ENCODE assay signal across 13 cellular contexts in genomic region chr2:57376985-57377384, GRCh38.
DNase-seq lines count a peak whose midpoint lies in the region; ATAC-seq and TF ChIP-seq lines count a peak whose summit lies in the region.
"Had no signal": no experiment of that assay in that cellular context is flagged by ENCODE, and none has a peak within 500 bp of the region (broad histone marks: within the 10 kb centered on the region; RNA-seq: fewer than 3 reads in every experiment).

No MANE protein-coding gene starts in this region.

- peak; percentile 77 for TF ChIP-seq CTCF in endodermal cell (conservative IDR thresholded peaks at IDR 0.05)

- no peak for ATAC-seq in HG02763 (IDR thresholded peaks at IDR 0.05; ENCODE audit: unreplicated experiment)
- ATAC-seq: activated T-helper 17 cell treated with anti-CD3 and anti-CD28 coated beads, Interleukin-2, amount 50 U/mL, for 72 hours had no signal

- peaks cover 2% of the 10 kb centered on the region for H3K4me1 Mint-ChIP-seq in endodermal cell
- H3K4me1 Mint-ChIP-seq: activated T-helper 17 cell treated with anti-CD3 and anti-CD28 coated beads, Interleukin-2, amount 50 U/mL, for 72 hours; CD4-positive, CD25-positive, alpha-beta regulatory T cell had no signal

- no peaks in the 10 kb centered on the region for H3K4me1 ChIP-seq in endodermal cell (ENCODE audit: control insufficient read depth, insufficient read depth, low read length)

- DNase-seq in NOMO-1 treated with DMSO at 0.1 percent for 48 hours (lab: John Stamatoyannopoulos, UW; ENCODE audit: unreplicated experiment) = peak; percentile 39
- DNase-seq in NOMO-1 treated with dmso at 0.1 percent for 144 hours (lab: John Stamatoyannopoulos, UW; ENCODE audit: unreplicated experiment) = no peak
- peak; percentile 6 for DNase-seq in NCI-H345 (lab: John Stamatoyannopoulos, UW)
- no peak for DNase-seq in endodermal cell
- DNase-seq in superior temporal gyrus (ENCODE audit: extremely low spot score) = peak; percentile 17
- no peak for DNase-seq in AG20443 (ENCODE audit: low spot score)
- no peak for DNase-seq in DMS79 treated with DMSO at 0.1 percent for 48 hours (lab: John Stamatoyannopoulos, UW)
- DNase-seq: CD4-positive, CD25-positive, alpha-beta regulatory T cell; NCI-H146; stimulated activated CD4-positive, alpha-beta T cell treated with anti-CD3 and anti-CD28 coated beads, Interleukin-2, amount 100 ng/mL, for 48 hours had no signal

- no peak overlapping the region for H3K4me3 Mint-ChIP-seq in endodermal cell
- H3K4me3 Mint-ChIP-seq: activated T-helper 17 cell treated with anti-CD3 and anti-CD28 coated beads, Interleukin-2, amount 50 U/mL, for 72 hours; CD4-positive, CD25-positive, alpha-beta regulatory T cell; mesothelial cell of epicardium had no signal

- H3K27me3 Mint-ChIP-seq in endodermal cell (ENCODE audit: insufficient read depth) = no peaks in the 10 kb centered on the region
- H3K27me3 Mint-ChIP-seq: activated T-helper 17 cell treated with anti-CD3 and anti-CD28 coated beads, Interleukin-2, amount 50 U/mL, for 72 hours; CD4-positive, CD25-positive, alpha-beta regulatory T cell had no signal

- H3K9me3 Mint-ChIP-seq in endodermal cell = no peaks in the 10 kb centered on the region

- H3K36me3 ChIP-seq in endodermal cell (ENCODE audit: control insufficient read depth, insufficient read depth, low read length) = no peaks in the 10 kb centered on the region

- no peak overlapping the region for H3K27ac Mint-ChIP-seq in endodermal cell
- H3K27ac Mint-ChIP-seq: activated T-helper 17 cell treated with anti-CD3 and anti-CD28 coated beads, Interleukin-2, amount 50 U/mL, for 72 hours; CD4-positive, CD25-positive, alpha-beta regulatory T cell; mesothelial cell of epicardium had no signal

- H3K9ac ChIP-seq in endodermal cell (ENCODE audit: extremely low read depth, low read length, poor library complexity, severe bottlenecking) = no peak overlapping the region

- no CpG with 5 or more reads among the region's 1 CpG for WGBS in endodermal cell (ENCODE audit: insufficient coverage in 1 of 2, insufficient read length in 1 of 2), 2 experiments

- H3K36me3 Mint-ChIP-seq in endodermal cell (ENCODE audit: low read depth) = no peaks in the 10 kb centered on the region
- H3K36me3 Mint-ChIP-seq: CD4-positive, CD25-positive, alpha-beta regulatory T cell; mesothelial cell of epicardium had no signal

- H3K27ac ChIP-seq in endodermal cell (ENCODE audit: low read depth, low read length) = no peak overlapping the region

- no peaks in the 10 kb centered on the region for H3K27me3 ChIP-seq in endodermal cell (ENCODE audit: control insufficient read depth, insufficient read depth, low read length, poor library complexity, severe bottlenecking)

- no peaks in the 10 kb centered on the region for H3K9me3 ChIP-seq in endodermal cell (ENCODE audit: control insufficient read depth, low read length)

- no peak overlapping the region for H3K4me3 ChIP-seq in endodermal cell (ENCODE audit: low read length)

Comparison
In these comparisons a context has a peak if more than half of its experiments do, and no peak if none do; other contexts are left out.
1. DNase-seq: peak in NOMO-1 treated with DMSO at 0.1 percent for 48 hours (single experiment), NCI-H345 (single experiment) and superior temporal gyrus (single experiment); none in NOMO-1 treated with dmso at 0.1 percent for 144 hours (single experiment), endodermal cell (single experiment), AG20443 (single experiment) and DMS79 treated with DMSO at 0.1 percent for 48 hours (single experiment).